Comparison of ENCODE assay signal across 16 cellular contexts in the genomic region with DNA sequence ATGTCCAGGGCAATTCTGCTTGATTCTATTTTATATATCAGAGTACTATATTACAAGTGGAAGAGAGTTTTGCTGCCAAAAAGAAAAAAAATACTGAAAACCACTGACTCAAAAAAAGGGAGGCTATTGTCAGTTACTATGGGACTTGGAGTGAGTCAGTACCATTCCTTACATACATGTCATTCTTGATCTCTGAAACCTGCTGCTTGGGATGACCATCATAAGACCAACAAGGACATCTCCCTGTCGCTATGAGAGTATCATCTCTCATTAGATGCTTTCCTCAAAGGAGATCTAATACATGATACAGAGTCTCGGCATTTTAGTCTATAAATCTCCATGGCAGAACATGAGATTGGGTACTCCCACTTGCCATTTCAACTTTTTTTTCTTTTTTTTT. TPM values are rescaled to one million over a fixed set of nuclear protein-coding genes. Genes with fewer than 3 reads are reported as not detected.
DNase-seq lines count a peak whose midpoint lies in the region; ATAC-seq and TF ChIP-seq lines count a peak whose summit lies in the region.
"Had no signal": no experiment of that assay in that cellular context is flagged by ENCODE, and none has a peak within 500 bp of the region (broad histone marks: within the 10 kb centered on the region; RNA-seq: fewer than 3 reads in every experiment).

No MANE protein-coding gene starts in this region.

- H3K9ac ChIP-seq in PC-3 (ENCODE audit: low read length) = no peak overlapping the region

- no peaks in the 10 kb centered on the region for H3K27me3 Mint-ChIP-seq in type B pancreatic cell

- H2AFZ ChIP-seq in PC-3 (ENCODE audit: low read length) = no peak overlapping the region

- ATAC-seq in PC-3 = peak; percentile 31; the same call in 1 of the 2 replicates
- no peak for ATAC-seq in GM18867 (IDR thresholded peaks at IDR 0.05; ENCODE audit: unreplicated experiment)
- ATAC-seq: CD8-positive, alpha-beta T cell; esophagus mucosa had no signal

- H3K36me3 ChIP-seq in BJ (ENCODE audit: control insufficient read depth, insufficient read depth, low read length) = peaks cover 15% of the 10 kb centered on the region
- H3K36me3 ChIP-seq in PC-3 (ENCODE audit: low read depth, low read length) = peaks cover 28% of the 10 kb centered on the region

- H3K4me2 ChIP-seq in PC-3 (ENCODE audit: low read length) = no peak overlapping the region

- H3K36me3 Mint-ChIP-seq in type B pancreatic cell = peaks cover 20% of the 10 kb centered on the region

- H3K4me3 Mint-ChIP-seq in type B pancreatic cell = no peak overlapping the region
- H3K4me3 Mint-ChIP-seq: CD8-positive, alpha-beta T cell; immature natural killer cell had no signal

- no peak overlapping the region for H3K27ac ChIP-seq in PC-3 (ENCODE audit: low read length)
- no peak overlapping the region for H3K27ac ChIP-seq in epithelial cell of prostate
- H3K27ac ChIP-seq in RWPE1 = no peak overlapping the region
- H3K27ac ChIP-seq: HL-60, right atrium auricular region had no signal

- intact Hi-C loops in PC-3 (cut with micrococcal nuclease) = no loop called here

- H3K4me1 ChIP-seq in PC-3 (ENCODE audit: insufficient read depth, low read length) = no peaks in the 10 kb centered on the region
- H3K4me1 ChIP-seq: right atrium auricular region had no signal

- H3K9me3 Mint-ChIP-seq in type B pancreatic cell = no peaks in the 10 kb centered on the region
- H3K9me3 Mint-ChIP-seq: CD8-positive, alpha-beta T cell; immature natural killer cell had no signal

- no peak overlapping the region for H3K4me3 ChIP-seq in BJ (ENCODE audit: low read depth, low read length)
- H3K4me3 ChIP-seq in PC-3 (ENCODE audit: low read length) = no peak overlapping the region
- H3K4me3 ChIP-seq: right atrium auricular region had no signal

- H3K27me3 ChIP-seq in BJ (ENCODE audit: control insufficient read depth, insufficient read depth, low read length) = no peaks in the 10 kb centered on the region
- no peaks in the 10 kb centered on the region for H3K27me3 ChIP-seq in PC-3 (ENCODE audit: low read length)
- H3K27me3 ChIP-seq: right atrium auricular region had no signal

- H3K4me1 Mint-ChIP-seq in type B pancreatic cell (ENCODE audit: unreplicated experiment) = no peaks in the 10 kb centered on the region
- H3K4me1 Mint-ChIP-seq: immature natural killer cell had no signal

- no peak overlapping the region for H3K27ac Mint-ChIP-seq in type B pancreatic cell
- H3K27ac Mint-ChIP-seq: immature natural killer cell had no signal

- no peaks in the 10 kb centered on the region for H4K20me1 ChIP-seq in PC-3 (ENCODE audit: low read length)

- no TSS peak for BruUV-seq in PC-3 (replicated peaks; lab: Mats Ljungman, UMichigan)

- DNase-seq in BJ (ENCODE audit: low read depth) (peak; percentile 86), PC-3 (peak; percentile 45), epithelial cell of prostate (ENCODE audit: low read depth, low spot score) (peak; percentile 16), non-pigmented ciliary epithelial cell (ENCODE audit: low read depth) (peak; percentile 79), RWPE1 (ENCODE audit: low spot score) (no peak), type B pancreatic cell (ENCODE audit: extremely low spot score, unreplicated experiment) (no peak)
- no peak for DNase-seq in activated naive CD4-positive, alpha-beta T cell treated with anti-CD3 and anti-CD28 coated beads, Interleukin-2, amount 50 U/mL, for 16 hours
- DNase-seq: activated CD4-positive, alpha-beta T cell treated with anti-CD3 and anti-CD28 coated beads for 48 hours; caudate nucleus; CD8-positive, alpha-beta T cell; immature natural killer cell; NCI-H2171 treated with DMSO at 0.1 percent for 48 hours had no signal

- CTCF ChIA-PET in BJ (lab: Yijun Ruan, JAX) = interaction anchor here (1.3 kb wide), 1 partner anchor 9 kb away, joined by 4 read pairs; no protein-coding TSS in a partner anchor
- CTCF ChIA-PET in PC-3 (lab: Charles Lee) = no interaction called here
- CTCF ChIA-PET in RWPE1 (lab: Yijun Ruan, JAX) = no interaction called here

- H3F3A ChIP-seq in PC-3 (ENCODE audit: low read length, unreplicated experiment) = no peaks in the 10 kb centered on the region

- no peaks in the 10 kb centered on the region for H3K9me3 ChIP-seq in PC-3 (ENCODE audit: low read length)
- H3K9me3 ChIP-seq: right atrium auricular region had no signal

- no peaks in the 10 kb centered on the region for H3K79me2 ChIP-seq in PC-3 (ENCODE audit: low read length)

- POLR2A ChIA-PET in BJ (lab: Charles Lee) (interaction anchor here (0.6 kb wide), 1 partner anchor 866 kb away, joined by 6 read pairs; no protein-coding TSS in a partner anchor), PC-3 (lab: Charles Lee; ENCODE audit: unreplicated experiment) (no interaction called here), RWPE1 (lab: Yijun Ruan, JAX; ENCODE audit: low non-redundant PET) (no interaction called here)

- no peak for TF ChIP-seq CTCF in BJ (IDR thresholded peaks at IDR 0.05; ENCODE audit: insufficient read depth, low read depth, low read length)
- TF ChIP-seq CTCF in PC-3 (conservative IDR thresholded peaks at IDR 0.05; ENCODE audit: low read depth, low read length) = no peak
- no peak for TF ChIP-seq CTCF in RWPE1 (conservative IDR thresholded peaks at IDR 0.05; ENCODE audit: low read depth)
- no peak for TF ChIP-seq CTCF in type B pancreatic cell (conservative IDR thresholded peaks at IDR 0.05)

- H3K9me2 ChIP-seq in PC-3 (replicated peaks; ENCODE audit: low read length) = no peaks in the 10 kb centered on the region

RNA-seq across cellular contexts. Expression of a gene that starts 11.8 kb away (rescaled TPM):
- 21.0 and 21.9 TPM in 2 replicates for polyA plus RNA-seq in BJ (2011; rRNA removed)
- 15.2 and 17.3 TPM in 2 replicates for polyA minus RNA-seq in BJ (2011; rRNA and poly(A)+ RNA removed)
- total RNA-seq in PC-3 (2014; rRNA removed) = 10.5 and 12.1 TPM in 2 replicates
- 16.1 and 19.3 TPM in 2 replicates for total RNA-seq in type B pancreatic cell (ENCODE audit: low replicate concordance)

RNA-seq across cellular contexts. Expression of a gene that starts 31.1 kb away (rescaled TPM):
- 26.2 and 47.1 TPM in 2 replicates for polyA plus RNA-seq in BJ (2011; rRNA removed)
- polyA minus RNA-seq in BJ (2011; rRNA and poly(A)+ RNA removed) = 15.8 and 17.2 TPM in 2 replicates
- 103 and 142 TPM in 2 replicates for total RNA-seq in PC-3 (2014; rRNA removed)
- 56.1 and 86.5 TPM in 2 replicates for total RNA-seq in type B pancreatic cell (ENCODE audit: low replicate concordance)

RNA-seq across cellular contexts. Expression of a gene that starts 46.6 kb away (rescaled TPM):
- polyA plus RNA-seq in BJ (2011; rRNA removed) = 7.9 and 13.0 TPM in 2 replicates
- 21.9 and 25.9 TPM in 2 replicates for polyA minus RNA-seq in BJ (2011; rRNA and poly(A)+ RNA removed)
- total RNA-seq in PC-3 (2014; rRNA removed) (3.6 and 6.3 TPM in 2 replicates), type B pancreatic cell (ENCODE audit: low replicate concordance) (7.0 and 25.1 TPM in 2 replicates)

RNA-seq across cellular contexts. Expression of a gene that starts 53.8 kb away (rescaled TPM):
- 18.3 and 29.6 TPM in 2 replicates for polyA plus RNA-seq in BJ (2011; rRNA removed)
- polyA minus RNA-seq in BJ (2011; rRNA and poly(A)+ RNA removed) = 9.3 and 11.6 TPM in 2 replicates
- 33.8 and 48.1 TPM in 2 replicates for total RNA-seq in PC-3 (2014; rRNA removed)
- 22.7 and 33.1 TPM in 2 replicates for total RNA-seq in type B pancreatic cell (ENCODE audit: low replicate concordance)

Comparison
In these comparisons a context has a peak if more than half of its experiments do, and no peak if none do; other contexts are left out.
1. DNase-seq: peak in BJ (single experiment), PC-3 (single experiment), epithelial cell of prostate (single experiment) and non-pigmented ciliary epithelial cell (single experiment); none in RWPE1 (single experiment), type B pancreatic cell (single experiment) and activated naive CD4-positive, alpha-beta T cell treated with anti-CD3 and anti-CD28 coated beads, Interleukin-2, amount 50 U/mL, for 16 hours (single experiment).